13 cellular contexts compared by ENCODE assay signal in the genomic region with DNA sequence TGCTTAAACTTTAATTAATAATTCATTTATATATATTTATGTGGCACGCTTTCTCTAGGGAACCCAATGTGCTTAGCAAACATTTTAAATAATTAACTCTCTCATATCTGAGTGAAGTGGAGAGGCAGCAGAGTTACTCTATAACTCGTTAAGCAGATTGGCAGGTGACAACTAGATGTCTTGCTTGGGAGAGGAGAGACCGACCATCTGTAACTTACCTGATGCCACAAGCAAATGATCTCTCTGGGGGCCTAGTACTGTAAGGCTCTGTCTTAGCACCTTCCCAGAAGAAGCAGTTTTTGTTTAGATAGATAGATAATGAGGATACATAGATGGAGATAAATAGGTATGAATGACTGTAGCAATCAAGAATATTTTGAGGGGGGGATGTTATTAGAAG.
DNase-seq lines count a peak whose midpoint lies in the region; ATAC-seq lines count a peak whose summit lies in the region.
"Had no signal": no experiment of that assay in that cellular context is flagged by ENCODE, and none has a peak within 500 bp of the region (broad histone marks: within the 10 kb centered on the region; RNA-seq: fewer than 3 reads in every experiment).

No MANE protein-coding gene starts in this region.

- H3K9ac ChIP-seq in mucosa of rectum (ENCODE audit: low read depth in 1 of 2, low read length in 2 of 2): no peak overlapping the region

- ATAC-seq in GM19324 (IDR thresholded peaks at IDR 0.05; ENCODE audit: low FRiP score, unreplicated experiment) (peak; percentile 65), HG02588 (IDR thresholded peaks at IDR 0.05; ENCODE audit: unreplicated experiment) (peak; percentile 46), HG03432 (IDR thresholded peaks at IDR 0.05; ENCODE audit: unreplicated experiment) (peak; percentile 42), GM21390 (IDR thresholded peaks at IDR 0.05; ENCODE audit: unreplicated experiment) (no peak)

- H3K27ac ChIP-seq in mucosa of rectum (ENCODE audit: low read depth in 2 of 2, low read length in 2 of 2): peak overlapping the region; percentile 18 to 50

- DNase-seq in NCI-H510A treated with DMSO at 0.1 percent for 48 hours (lab: John Stamatoyannopoulos, UW) (no peak), iPS-NIHi7 (ENCODE audit: extremely low spot score) (no peak), NCI-H1105 treated with DMSO at 0.1 percent for 48 hours (lab: John Stamatoyannopoulos, UW) (no peak)
- DNase-seq: CD4-positive, CD25-positive, alpha-beta regulatory T cell; cerebellar nuclear complex; NCI-H510A; Right ventricle myocardium superior; trophoblast cell had no signal

- no peaks in the 10 kb centered on the region for H3K36me3 ChIP-seq in mucosa of rectum (ENCODE audit: control insufficient read depth in 2 of 2, insufficient read depth in 2 of 2, low read length in 2 of 2)

- no peaks in the 10 kb centered on the region for H3K4me1 ChIP-seq in mucosa of rectum (ENCODE audit: control insufficient read depth in 2 of 2, insufficient read depth in 2 of 2, low read length in 2 of 2)

- no peaks in the 10 kb centered on the region for H3K27me3 ChIP-seq in mucosa of rectum (ENCODE audit: control insufficient read depth in 2 of 2, insufficient read depth in 2 of 2, low read length in 2 of 2)

- H3K9me3 ChIP-seq in mucosa of rectum (ENCODE audit: control insufficient read depth in 2 of 2, low read length in 2 of 2): no peaks in the 10 kb centered on the region

- no peak overlapping the region for H3K4me3 ChIP-seq in mucosa of rectum (ENCODE audit: low read length in 2 of 2)
